Comparison of ENCODE assay signal across 2 cellular contexts in the genomic region with DNA sequence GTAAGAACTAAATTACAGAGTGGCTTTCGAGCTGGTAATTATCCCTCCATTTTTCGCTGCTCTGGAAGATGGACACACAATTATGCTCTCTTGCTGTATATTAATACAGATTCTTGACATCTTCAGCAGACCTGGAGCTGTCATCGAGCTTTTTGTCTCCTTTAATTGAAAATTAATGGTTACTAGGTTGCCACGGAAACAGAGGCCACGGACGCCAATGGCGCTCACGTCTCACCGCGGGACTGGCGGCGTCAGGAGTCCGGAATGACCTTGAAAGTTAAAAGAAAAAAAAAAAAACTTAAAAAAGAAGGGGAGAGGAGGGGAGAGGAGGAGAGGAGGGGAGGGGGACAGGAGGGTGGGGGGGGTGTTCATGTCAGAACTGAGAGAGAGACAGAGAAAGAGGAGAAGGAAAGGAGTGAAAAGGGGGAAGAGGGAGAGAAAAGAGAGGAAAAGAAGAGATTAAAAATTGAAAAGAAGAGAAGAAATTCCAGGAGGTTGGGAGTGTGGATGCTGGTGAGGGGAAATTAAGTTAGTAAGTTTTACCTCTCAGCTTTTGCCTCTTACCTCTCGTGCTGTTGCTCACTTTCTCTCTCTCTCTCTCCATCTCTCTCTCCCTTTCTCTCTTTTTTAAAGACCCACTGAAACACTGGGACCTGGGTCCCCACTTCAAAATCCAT.
TF ChIP-seq lines count a peak whose summit lies in the region.

No MANE protein-coding gene starts in this region.

TF ChIP-seq in HepG2, 621 proteins besides CTCF, POLR2A, EP300 and RAD21 (continues in another document):
- TF ChIP-seq ZNF138 (CRISPR knock-in tag; IDR thresholded peaks at IDR 0.05; ENCODE audit: low read depth) (no peak), LCORL (IDR thresholded peaks at IDR 0.05) (no peak), LCORL (CRISPR knock-in tag; IDR thresholded peaks at IDR 0.05) (0 out of 2 replicates have a peak, but pooled peaks have one; percentile 34), PCBP1 (IDR thresholded peaks at IDR 0.05; ENCODE audit: borderline replicate concordance, low read depth, low read length) (0 out of 2 replicates have a peak, but pooled peaks have one; percentile 46), SATB2 (CRISPR knock-in tag; IDR thresholded peaks at IDR 0.05) (no peak), ZNF768 (CRISPR knock-in tag; IDR thresholded peaks at IDR 0.05) (no peak), CHD2 (IDR thresholded peaks at IDR 0.05; ENCODE audit: low read depth, low read length) (no peak), RFX5 (IDR thresholded peaks at IDR 0.05; ENCODE audit: low read depth, low read length) (no peak), HNRNPK (IDR thresholded peaks at IDR 0.05; ENCODE audit: low read depth, low read length, poor library complexity, severe bottlenecking) (peak; percentile 92)
- TF ChIP-seq, protein P1, sequence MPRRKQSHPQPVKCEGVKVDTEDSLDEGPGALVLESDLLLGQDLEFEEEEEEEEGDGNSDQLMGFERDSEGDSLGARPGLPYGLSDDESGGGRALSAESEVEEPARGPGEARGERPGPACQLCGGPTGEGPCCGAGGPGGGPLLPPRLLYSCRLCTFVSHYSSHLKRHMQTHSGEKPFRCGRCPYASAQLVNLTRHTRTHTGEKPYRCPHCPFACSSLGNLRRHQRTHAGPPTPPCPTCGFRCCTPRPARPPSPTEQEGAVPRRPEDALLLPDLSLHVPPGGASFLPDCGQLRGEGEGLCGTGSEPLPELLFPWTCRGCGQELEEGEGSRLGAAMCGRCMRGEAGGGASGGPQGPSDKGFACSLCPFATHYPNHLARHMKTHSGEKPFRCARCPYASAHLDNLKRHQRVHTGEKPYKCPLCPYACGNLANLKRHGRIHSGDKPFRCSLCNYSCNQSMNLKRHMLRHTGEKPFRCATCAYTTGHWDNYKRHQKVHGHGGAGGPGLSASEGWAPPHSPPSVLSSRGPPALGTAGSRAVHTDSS (CRISPR knock-in tag; conservative IDR thresholded peaks at IDR 0.05): no peak
- TF ChIP-seq, protein P2, sequence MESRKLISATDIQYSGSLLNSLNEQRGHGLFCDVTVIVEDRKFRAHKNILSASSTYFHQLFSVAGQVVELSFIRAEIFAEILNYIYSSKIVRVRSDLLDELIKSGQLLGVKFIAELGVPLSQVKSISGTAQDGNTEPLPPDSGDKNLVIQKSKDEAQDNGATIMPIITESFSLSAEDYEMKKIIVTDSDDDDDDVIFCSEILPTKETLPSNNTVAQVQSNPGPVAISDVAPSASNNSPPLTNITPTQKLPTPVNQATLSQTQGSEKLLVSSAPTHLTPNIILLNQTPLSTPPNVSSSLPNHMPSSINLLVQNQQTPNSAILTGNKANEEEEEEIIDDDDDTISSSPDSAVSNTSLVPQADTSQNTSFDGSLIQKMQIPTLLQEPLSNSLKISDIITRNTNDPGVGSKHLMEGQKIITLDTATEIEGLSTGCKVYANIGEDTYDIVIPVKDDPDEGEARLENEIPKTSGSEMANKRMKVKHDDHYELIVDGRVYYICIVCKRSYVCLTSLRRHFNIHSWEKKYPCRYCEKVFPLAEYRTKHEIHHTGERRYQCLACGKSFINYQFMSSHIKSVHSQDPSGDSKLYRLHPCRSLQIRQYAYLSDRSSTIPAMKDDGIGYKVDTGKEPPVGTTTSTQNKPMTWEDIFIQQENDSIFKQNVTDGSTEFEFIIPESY (CRISPR knock-in tag; IDR thresholded peaks at IDR 0.05): peak; percentile 79; the same call in 1 of the 2 replicates
- TF ChIP-seq, protein P3, sequence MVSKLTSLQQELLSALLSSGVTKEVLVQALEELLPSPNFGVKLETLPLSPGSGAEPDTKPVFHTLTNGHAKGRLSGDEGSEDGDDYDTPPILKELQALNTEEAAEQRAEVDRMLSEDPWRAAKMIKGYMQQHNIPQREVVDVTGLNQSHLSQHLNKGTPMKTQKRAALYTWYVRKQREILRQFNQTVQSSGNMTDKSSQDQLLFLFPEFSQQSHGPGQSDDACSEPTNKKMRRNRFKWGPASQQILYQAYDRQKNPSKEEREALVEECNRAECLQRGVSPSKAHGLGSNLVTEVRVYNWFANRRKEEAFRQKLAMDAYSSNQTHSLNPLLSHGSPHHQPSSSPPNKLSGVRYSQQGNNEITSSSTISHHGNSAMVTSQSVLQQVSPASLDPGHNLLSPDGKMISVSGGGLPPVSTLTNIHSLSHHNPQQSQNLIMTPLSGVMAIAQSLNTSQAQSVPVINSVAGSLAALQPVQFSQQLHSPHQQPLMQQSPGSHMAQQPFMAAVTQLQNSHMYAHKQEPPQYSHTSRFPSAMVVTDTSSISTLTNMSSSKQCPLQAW (CRISPR knock-in tag; IDR thresholded peaks at IDR 0.05): 0 out of 2 replicates have a peak, but pooled peaks have one; percentile 27
- TF ChIP-seq, protein P4, sequence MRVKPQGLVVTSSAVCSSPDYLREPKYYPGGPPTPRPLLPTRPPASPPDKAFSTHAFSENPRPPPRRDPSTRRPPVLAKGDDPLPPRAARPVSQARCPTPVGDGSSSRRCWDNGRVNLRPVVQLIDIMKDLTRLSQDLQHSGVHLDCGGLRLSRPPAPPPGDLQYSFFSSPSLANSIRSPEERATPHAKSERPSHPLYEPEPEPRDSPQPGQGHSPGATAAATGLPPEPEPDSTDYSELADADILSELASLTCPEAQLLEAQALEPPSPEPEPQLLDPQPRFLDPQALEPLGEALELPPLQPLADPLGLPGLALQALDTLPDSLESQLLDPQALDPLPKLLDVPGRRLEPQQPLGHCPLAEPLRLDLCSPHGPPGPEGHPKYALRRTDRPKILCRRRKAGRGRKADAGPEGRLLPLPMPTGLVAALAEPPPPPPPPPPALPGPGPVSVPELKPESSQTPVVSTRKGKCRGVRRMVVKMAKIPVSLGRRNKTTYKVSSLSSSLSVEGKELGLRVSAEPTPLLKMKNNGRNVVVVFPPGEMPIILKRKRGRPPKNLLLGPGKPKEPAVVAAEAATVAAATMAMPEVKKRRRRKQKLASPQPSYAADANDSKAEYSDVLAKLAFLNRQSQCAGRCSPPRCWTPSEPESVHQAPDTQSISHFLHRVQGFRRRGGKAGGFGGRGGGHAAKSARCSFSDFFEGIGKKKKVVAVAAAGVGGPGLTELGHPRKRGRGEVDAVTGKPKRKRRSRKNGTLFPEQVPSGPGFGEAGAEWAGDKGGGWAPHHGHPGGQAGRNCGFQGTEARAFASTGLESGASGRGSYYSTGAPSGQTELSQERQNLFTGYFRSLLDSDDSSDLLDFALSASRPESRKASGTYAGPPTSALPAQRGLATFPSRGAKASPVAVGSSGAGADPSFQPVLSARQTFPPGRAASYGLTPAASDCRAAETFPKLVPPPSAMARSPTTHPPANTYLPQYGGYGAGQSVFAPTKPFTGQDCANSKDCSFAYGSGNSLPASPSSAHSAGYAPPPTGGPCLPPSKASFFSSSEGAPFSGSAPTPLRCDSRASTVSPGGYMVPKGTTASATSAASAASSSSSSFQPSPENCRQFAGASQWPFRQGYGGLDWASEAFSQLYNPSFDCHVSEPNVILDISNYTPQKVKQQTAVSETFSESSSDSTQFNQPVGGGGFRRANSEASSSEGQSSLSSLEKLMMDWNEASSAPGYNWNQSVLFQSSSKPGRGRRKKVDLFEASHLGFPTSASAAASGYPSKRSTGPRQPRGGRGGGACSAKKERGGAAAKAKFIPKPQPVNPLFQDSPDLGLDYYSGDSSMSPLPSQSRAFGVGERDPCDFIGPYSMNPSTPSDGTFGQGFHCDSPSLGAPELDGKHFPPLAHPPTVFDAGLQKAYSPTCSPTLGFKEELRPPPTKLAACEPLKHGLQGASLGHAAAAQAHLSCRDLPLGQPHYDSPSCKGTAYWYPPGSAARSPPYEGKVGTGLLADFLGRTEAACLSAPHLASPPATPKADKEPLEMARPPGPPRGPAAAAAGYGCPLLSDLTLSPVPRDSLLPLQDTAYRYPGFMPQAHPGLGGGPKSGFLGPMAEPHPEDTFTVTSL (CRISPR knock-in tag; IDR thresholded peaks at IDR 0.05; ENCODE audit: borderline replicate concordance): no peak

TF ChIP-seq in neural cell, 6 proteins besides CTCF, POLR2A, EP300 and RAD21:
- TF ChIP-seq POLR2AphosphoS5 (IDR thresholded peaks at IDR 0.05): peak; percentile 25
- TF ChIP-seq SMC3 (conservative IDR thresholded peaks at IDR 0.05; ENCODE audit: poor library complexity): no peak
TF ChIP-seq in neural cell: peak in this region for 1.
